8 cellular contexts compared by ENCODE assay signal in genomic region chr6:26235240-26235730, GRCh38.
DNase-seq lines count a peak whose midpoint lies in the region; ATAC-seq and TF ChIP-seq lines count a peak whose summit lies in the region.

No MANE protein-coding gene starts in this region.

- no peaks in the 10 kb centered on the region for H3K27me3 Mint-ChIP-seq in stimulated activated naive CD8-positive, alpha-beta T cell treated with anti-CD3 and anti-CD28 coated beads, Interleukin-15, amount 100 ng/mL, for 72 hours

- no peak for TF ChIP-seq CTCF in VCaP (conservative IDR thresholded peaks at IDR 0.05)

- peak overlapping the region; percentile 63 for H3K27ac ChIP-seq in VCaP

- no peak for ATAC-seq in stimulated activated naive CD8-positive, alpha-beta T cell treated with anti-CD3 and anti-CD28 coated beads, Interleukin-15, amount 100 ng/mL, for 72 hours
- ATAC-seq in GM21447 (IDR thresholded peaks at IDR 0.05; ENCODE audit: unreplicated experiment) (no peak), GM21529 (IDR thresholded peaks at IDR 0.05; ENCODE audit: unreplicated experiment) (no peak), HG02610 (IDR thresholded peaks at IDR 0.05; ENCODE audit: unreplicated experiment) (no peak)

- H3K9me3 Mint-ChIP-seq in stimulated activated naive CD8-positive, alpha-beta T cell treated with anti-CD3 and anti-CD28 coated beads, Interleukin-15, amount 100 ng/mL, for 72 hours, result no peaks in the 10 kb centered on the region

- peak overlapping the region; percentile 100 for H3K27ac Mint-ChIP-seq in stimulated activated naive CD8-positive, alpha-beta T cell treated with anti-CD3 and anti-CD28 coated beads, Interleukin-15, amount 100 ng/mL, for 72 hours

- peaks cover 45% of the 10 kb centered on the region for H3K4me1 Mint-ChIP-seq in stimulated activated naive CD8-positive, alpha-beta T cell treated with anti-CD3 and anti-CD28 coated beads, Interleukin-15, amount 100 ng/mL, for 72 hours

- DNase-seq in NOMO-1 treated with DMSO at 0.1 percent for 48 hours (lab: John Stamatoyannopoulos, UW; ENCODE audit: unreplicated experiment) (peak; percentile 44), NOMO-1 treated with dmso at 0.1 percent for 144 hours (lab: John Stamatoyannopoulos, UW; ENCODE audit: unreplicated experiment) (no peak), foreskin melanocyte (peak; percentile 35)
- DNase-seq in stimulated activated naive CD8-positive, alpha-beta T cell treated with anti-CD3 and anti-CD28 coated beads, Interleukin-15, amount 100 ng/mL, for 72 hours, result no peak

- peak overlapping the region; percentile 86 to 87 for H3K4me3 Mint-ChIP-seq in stimulated activated naive CD8-positive, alpha-beta T cell treated with anti-CD3 and anti-CD28 coated beads, Interleukin-15, amount 100 ng/mL, for 72 hours

Comparison
In these comparisons a context has a peak if more than half of its experiments do, and no peak if none do; other contexts are left out.
1. DNase-seq: peak in NOMO-1 treated with DMSO at 0.1 percent for 48 hours (single experiment) and foreskin melanocyte (single experiment); none in NOMO-1 treated with dmso at 0.1 percent for 144 hours (single experiment) and stimulated activated naive CD8-positive, alpha-beta T cell treated with anti-CD3 and anti-CD28 coated beads, Interleukin-15, amount 100 ng/mL, for 72 hours (0 of 2).